In genomic region chr10:1160561-1160961, GRCh38 we compare ENCODE assay signal across 16 cellular contexts.
DNase-seq lines count a peak whose midpoint lies in the region; ATAC-seq and TF ChIP-seq lines count a peak whose summit lies in the region.
"Had no signal": no experiment of that assay in that cellular context is flagged by ENCODE, and none has a peak within 500 bp of the region (broad histone marks: within the 10 kb centered on the region; RNA-seq: fewer than 3 reads in every experiment).

No MANE protein-coding gene starts in this region.

- H3K27ac Mint-ChIP-seq in neural progenitor cell = no peak overlapping the region
- H3K27ac Mint-ChIP-seq: CD4-positive, CD25-positive, alpha-beta regulatory T cell had no signal

- H3K18ac ChIP-seq in neuronal stem cell (ENCODE audit: low read length) = peak overlapping the region; percentile 69

- DNase-seq in Right ventricle myocardium inferior (ENCODE audit: missing footprints) = peak; percentile 50
- no peak for DNase-seq in left ventricle myocardium inferior
- peak; percentile 22 for DNase-seq in activated CD8-positive, alpha-beta memory T cell treated with anti-CD3 and anti-CD28 coated beads, Interleukin-2, amount 50 U/mL, for 48 hours
- DNase-seq in neuronal stem cell (ENCODE audit: low spot score) = no peak
- peak; percentile 12 to 66 for DNase-seq in upper lobe of left lung
- DNase-seq in neural progenitor cell (ENCODE audit: low spot score) = no peak
- DNase-seq in dermis blood vessel endothelial cell = no peak
- DNase-seq: AML-193; CD4-positive, CD25-positive, alpha-beta regulatory T cell; DMS79 treated with DMSO at 0.1 percent for 48 hours; GDM1; GM23248; KBM-7; NCI-H1092 treated with DMSO at 0.1 percent for 48 hours; NCI-H1694 had no signal

- H3K36me3 ChIP-seq in left ventricle myocardium inferior (no peaks in the 10 kb centered on the region), neuronal stem cell (replicated peaks in 1 of 2; ENCODE audit: control insufficient read depth in 2 of 2, insufficient read depth in 2 of 2, low read length in 2 of 2) (no peaks in the 10 kb centered on the region), upper lobe of left lung (no peaks in the 10 kb centered on the region), neural progenitor cell (no peaks in the 10 kb centered on the region)

- H4K8ac ChIP-seq in neuronal stem cell (ENCODE audit: low read depth, low read length) = no peak overlapping the region

- peak overlapping the region; percentile 73 for H3K9ac ChIP-seq in neuronal stem cell (ENCODE audit: low read depth, low read length, poor library complexity)
- no peak overlapping the region for H3K9ac ChIP-seq in neural progenitor cell
- H3K9ac ChIP-seq: GM23248 had no signal

- H3K9me3 ChIP-seq in left ventricle myocardium inferior (replicated peaks) (no peaks in the 10 kb centered on the region), neuronal stem cell (replicated peaks in 1 of 2; ENCODE audit: control insufficient read depth in 2 of 2, insufficient read depth in 1 of 2, low read depth in 1 of 2, low read length in 2 of 2) (no peaks in the 10 kb centered on the region), upper lobe of left lung (no peaks in the 10 kb centered on the region), neural progenitor cell (ENCODE audit: low read depth) (no peaks in the 10 kb centered on the region)

- no peaks in the 10 kb centered on the region for H3K79me2 ChIP-seq in neural progenitor cell (ENCODE audit: low read depth)

- no peak overlapping the region for H3K4ac ChIP-seq in neuronal stem cell (ENCODE audit: low read length)

- H3K36me3 Mint-ChIP-seq in neural progenitor cell = no peaks in the 10 kb centered on the region
- H3K36me3 Mint-ChIP-seq: CD4-positive, CD25-positive, alpha-beta regulatory T cell had no signal

- ATAC-seq in Right ventricle myocardium inferior (no peak), upper lobe of left lung (ENCODE audit: low FRiP score in 2 of 2) (no peak), HG03342 (IDR thresholded peaks at IDR 0.05; ENCODE audit: unreplicated experiment) (no peak)

- H3K23ac ChIP-seq in neuronal stem cell (ENCODE audit: low read depth, low read length, poor library complexity) = peak overlapping the region; percentile 56

- H3K9me3 Mint-ChIP-seq in neural progenitor cell = no peaks in the 10 kb centered on the region

- no peak for TF ChIP-seq EP300 in upper lobe of left lung (IDR thresholded peaks at IDR 0.05)

- H3K4me1 Mint-ChIP-seq in neural progenitor cell = peaks cover 22% of the 10 kb centered on the region
- H3K4me1 Mint-ChIP-seq: CD4-positive, CD25-positive, alpha-beta regulatory T cell had no signal

- no peak overlapping the region for H3K14ac ChIP-seq in neuronal stem cell (ENCODE audit: low read length)

- H4K91ac ChIP-seq in neuronal stem cell (ENCODE audit: low read depth, low read length, poor library complexity) = peak overlapping the region; percentile 73

- no peak overlapping the region for H2BK5ac ChIP-seq in neuronal stem cell (ENCODE audit: low read length)

- no peaks in the 10 kb centered on the region for H3F3A ChIP-seq in neural progenitor cell (ENCODE audit: low read depth)

- H3K4me1 ChIP-seq in left ventricle myocardium inferior = no peaks in the 10 kb centered on the region
- peaks cover 0 to 2% of the 10 kb centered on the region in 2 donors for H3K4me1 ChIP-seq in neuronal stem cell (ENCODE audit: control insufficient read depth in 2 of 2, insufficient read depth in 1 of 2, low read depth in 1 of 2, low read length in 2 of 2)
- H3K4me1 ChIP-seq in upper lobe of left lung = no peaks in the 10 kb centered on the region
- H3K4me1 ChIP-seq in neural progenitor cell = peaks cover 6% of the 10 kb centered on the region

- H2BK15ac ChIP-seq in neuronal stem cell (ENCODE audit: low read length) = no peak overlapping the region

- H3K27me3 ChIP-seq in left ventricle myocardium inferior (ENCODE audit: low read depth) (peaks cover 63% of the 10 kb centered on the region), neuronal stem cell (ENCODE audit: control insufficient read depth in 3 of 3, insufficient read depth in 3 of 3, low read depth in 1 of 3, low read length in 3 of 3) (peaks cover 0 to 3% (median 0%) of the 10 kb centered on the region in 3 experiments), upper lobe of left lung (no peaks in the 10 kb centered on the region), neural progenitor cell (no peaks in the 10 kb centered on the region)

- no peak for TF ChIP-seq POLR2A in upper lobe of left lung (IDR thresholded peaks at IDR 0.05)

- no peak overlapping the region for H2BK12ac ChIP-seq in neuronal stem cell (ENCODE audit: low read length)

- intact Hi-C loops in Right ventricle myocardium inferior (cut with DNase I) (no loop called here), left ventricle myocardium inferior (cut with micrococcal nuclease) (no loop called here)

- no peak overlapping the region for H3K4me3 Mint-ChIP-seq in neural progenitor cell
- H3K4me3 Mint-ChIP-seq: CD4-positive, CD25-positive, alpha-beta regulatory T cell had no signal

- peaks cover 4% of the 10 kb centered on the region for H3K27me3 Mint-ChIP-seq in neural progenitor cell (ENCODE audit: insufficient read depth, low read depth)
- H3K27me3 Mint-ChIP-seq: CD4-positive, CD25-positive, alpha-beta regulatory T cell had no signal

- H3K4me3 ChIP-seq in left ventricle myocardium inferior = no peak overlapping the region
- no peak overlapping the region for H3K4me3 ChIP-seq in neuronal stem cell (ENCODE audit: low read length in 2 of 2)
- H3K4me3 ChIP-seq in upper lobe of left lung = no peak overlapping the region
- no peak overlapping the region for H3K4me3 ChIP-seq in neural progenitor cell
- H3K4me3 ChIP-seq: GM23248 had no signal

- TF ChIP-seq CTCF in left ventricle myocardium inferior (IDR thresholded peaks at IDR 0.05; ENCODE audit: borderline replicate concordance) (no peak), upper lobe of left lung (IDR thresholded peaks at IDR 0.05) (no peak), neural progenitor cell (IDR thresholded peaks at IDR 0.05) (no peak)

- H3K27ac ChIP-seq in left ventricle myocardium inferior (replicated peaks) (no peak overlapping the region), neuronal stem cell (replicated peaks; ENCODE audit: low read length) (no peak overlapping the region), upper lobe of left lung (no peak overlapping the region), neural progenitor cell (no peak overlapping the region)
- H3K27ac ChIP-seq: GM23248 had no signal

- no peak overlapping the region for H2AK5ac ChIP-seq in neuronal stem cell (ENCODE audit: low read depth, low read length)

- WGBS in neuronal stem cell (ENCODE audit: extremely low coverage in 2 of 2, insufficient read length in 2 of 2, insufficient replicate concordance in 1 of 2), 2 donors = no CpG with 5 or more reads among the region's 20 CpGs
- WGBS in upper lobe of left lung, 2 donors = 85 to 89% methylated on average over 20 of the region's 20 CpGs

- no peak overlapping the region for H2BK120ac ChIP-seq in neuronal stem cell (ENCODE audit: low read depth, low read length)

- no peaks in the 10 kb centered on the region for H4K20me1 ChIP-seq in neural progenitor cell (ENCODE audit: low read depth)

- H3K79me1 ChIP-seq in neuronal stem cell (ENCODE audit: low read depth, low read length) = no peaks in the 10 kb centered on the region

- H3K4me2 ChIP-seq in neuronal stem cell (ENCODE audit: insufficient read depth, low read length, poor library complexity, severe bottlenecking) (no peak overlapping the region), neural progenitor cell (no peak overlapping the region)

- no peak overlapping the region for H2AFZ ChIP-seq in neuronal stem cell (ENCODE audit: low read length)
- no peak overlapping the region for H2AFZ ChIP-seq in neural progenitor cell (replicated peaks)
- H2AFZ ChIP-seq: GM23248 had no signal

Comparison
In these comparisons a context has a peak if more than half of its experiments do, and no peak if none do; other contexts are left out.
1. DNase-seq: peak in Right ventricle myocardium inferior (single experiment), activated CD8-positive, alpha-beta memory T cell treated with anti-CD3 and anti-CD28 coated beads, Interleukin-2, amount 50 U/mL, for 48 hours (single experiment) and upper lobe of left lung (2 of 2); none in left ventricle myocardium inferior (single experiment), neuronal stem cell (single experiment), neural progenitor cell (single experiment) and dermis blood vessel endothelial cell (single experiment).